In genomic region chr15:34366271-34367043, GRCh38 we compare ENCODE assay signal across 9 cellular contexts. TPM values are rescaled to one million over a fixed set of nuclear protein-coding genes. Genes with fewer than 3 reads are reported as not detected.
DNase-seq lines count a peak whose midpoint lies in the region; ATAC-seq and TF ChIP-seq lines count a peak whose summit lies in the region.
"Had no signal": no experiment of that assay in that cellular context is flagged by ENCODE, and none has a peak within 500 bp of the region (broad histone marks: within the 10 kb centered on the region; RNA-seq: fewer than 3 reads in every experiment).

No MANE protein-coding gene starts in this region.

- DNase-seq in CD8-positive, alpha-beta T cell: peak in 6 of 7 experiments; percentile 25 to 70 (median 48)
- DNase-seq in HEK293T (ENCODE audit: extremely low spot score) (peak; percentile 19), NCI-H82 (lab: John Stamatoyannopoulos, UW) (peak; percentile 83), activated T-cell treated with anti-CD3 and anti-CD28 coated beads for 1 hour (ENCODE audit: low read depth) (peak; percentile 28), epithelial cell of prostate (ENCODE audit: low read depth, low spot score) (peak; percentile 39), middle frontal gyrus (ENCODE audit: extremely low spot score, low spot score) (peak; percentile 14), GOT3 (lab: John Stamatoyannopoulos, UW) (no peak)
- peak; percentile 26 to 74 for DNase-seq in stimulated activated effector memory CD8-positive, alpha-beta T cell treated with anti-CD3 and anti-CD28 coated beads, Interleukin-12 subunit alpha, Interleukin-12 subunit beta, amount 100 ng/mL, for 72 hours (ENCODE audit: low spot score in 2 of 2)

- POLR2A ChIA-PET in CD8-positive, alpha-beta T cell (lab: Charles Lee): interaction anchor here (0.9 to 4.0 kb wide), 8 partner anchors 23 to 622 kb away, joined by 3 to 56 read pairs (median 6); partner anchors contain the start of genes EMC7, KATNBL1, NOP10 and NUTM1
- POLR2A ChIA-PET in HEK293T (lab: Yijun Ruan, JAX): interaction anchor here (0.8 to 2.9 kb wide), 11 partner anchors 9 to 154 kb away, joined by 3 to 17 read pairs (median 4); partner anchors contain the start of genes NOP10, NUTM1 and SLC12A6

- no peaks in the 10 kb centered on the region for H3K27me3 ChIP-seq in CD8-positive, alpha-beta T cell (ENCODE audit: insufficient read depth, low read length)

- H3K27ac ChIP-seq in CD8-positive, alpha-beta T cell (ENCODE audit: low read depth, low read length): peak overlapping the region; percentile 47
- H3K27ac ChIP-seq in epithelial cell of prostate: peak overlapping the region; percentile 95

- peak overlapping the region; percentile 98 for H3K4me3 Mint-ChIP-seq in CD8-positive, alpha-beta T cell
- peak overlapping the region; percentile 85 for H3K4me3 Mint-ChIP-seq in stimulated activated effector memory CD8-positive, alpha-beta T cell treated with anti-CD3 and anti-CD28 coated beads, Interleukin-12 subunit alpha, Interleukin-12 subunit beta, amount 100 ng/mL, for 72 hours

- no peaks in the 10 kb centered on the region for H3K27me3 Mint-ChIP-seq in CD8-positive, alpha-beta T cell (ENCODE audit: low read depth)

- TF ChIP-seq CTCF in CD8-positive, alpha-beta T cell (IDR thresholded peaks at IDR 0.05): no peak

- peaks cover 21% of the 10 kb centered on the region for H3K4me1 ChIP-seq in CD8-positive, alpha-beta T cell (ENCODE audit: insufficient read depth, low read length)

- no peaks in the 10 kb centered on the region for H3K9me3 Mint-ChIP-seq in CD8-positive, alpha-beta T cell
- no peaks in the 10 kb centered on the region for H3K9me3 Mint-ChIP-seq in stimulated activated effector memory CD8-positive, alpha-beta T cell treated with anti-CD3 and anti-CD28 coated beads, Interleukin-12 subunit alpha, Interleukin-12 subunit beta, amount 100 ng/mL, for 72 hours

- ATAC-seq in CD8-positive, alpha-beta T cell: peak; percentile 5
- ATAC-seq in stimulated activated effector memory CD8-positive, alpha-beta T cell treated with anti-CD3 and anti-CD28 coated beads, Interleukin-12 subunit alpha, Interleukin-12 subunit beta, amount 100 ng/mL, for 72 hours: peak; percentile 14

- peaks cover 29% of the 10 kb centered on the region for H3K4me1 Mint-ChIP-seq in CD8-positive, alpha-beta T cell (ENCODE audit: low read depth)
- H3K4me1 Mint-ChIP-seq in stimulated activated effector memory CD8-positive, alpha-beta T cell treated with anti-CD3 and anti-CD28 coated beads, Interleukin-12 subunit alpha, Interleukin-12 subunit beta, amount 100 ng/mL, for 72 hours: peaks cover 48% of the 10 kb centered on the region

- peak overlapping the region; percentile 85 for H3K27ac Mint-ChIP-seq in CD8-positive, alpha-beta T cell
- H3K27ac Mint-ChIP-seq in stimulated activated effector memory CD8-positive, alpha-beta T cell treated with anti-CD3 and anti-CD28 coated beads, Interleukin-12 subunit alpha, Interleukin-12 subunit beta, amount 100 ng/mL, for 72 hours: peak overlapping the region; percentile 92

- intact Hi-C loops in CD8-positive, alpha-beta T cell (cut with DNase I, micrococcal nuclease): loop anchor here (1.0 to 10.0 kb wide), 11 partner anchors 23 to 618 kb away; partner anchors contain the start of genes AVEN (in 2 of the 2), EMC7 (in 2 of the 2), NOP10 (in 2 of the 2) and NUTM1 (in 2 of the 2)

- CTCF ChIA-PET in CD8-positive, alpha-beta T cell (lab: Charles Lee): interaction anchor here (0.7 to 3.8 kb wide), 26 partner anchors 8 to 622 kb away, joined by 3 to 62 read pairs (median 6); partner anchors contain the start of genes EMC4, KATNBL1, NOP10 and NUTM1
- CTCF ChIA-PET in HEK293T (lab: Yijun Ruan, JAX): interaction anchor here (0.7 to 1.7 kb wide), 3 partner anchors 12 to 305 kb away, joined by 3 to 6 read pairs (median 3); no protein-coding TSS in a partner anchor

- no peaks in the 10 kb centered on the region for H3K9me3 ChIP-seq in CD8-positive, alpha-beta T cell (ENCODE audit: low read length)

- H3K36me3 ChIP-seq in CD8-positive, alpha-beta T cell (ENCODE audit: insufficient read depth, low read length): peaks cover 7% of the 10 kb centered on the region

- H3K4me3 ChIP-seq in CD8-positive, alpha-beta T cell (ENCODE audit: low read depth, low read length): peak overlapping the region; percentile 91

- peaks cover 24% of the 10 kb centered on the region for H3K36me3 Mint-ChIP-seq in CD8-positive, alpha-beta T cell
- H3K36me3 Mint-ChIP-seq in stimulated activated effector memory CD8-positive, alpha-beta T cell treated with anti-CD3 and anti-CD28 coated beads, Interleukin-12 subunit alpha, Interleukin-12 subunit beta, amount 100 ng/mL, for 72 hours: peaks cover 47% of the 10 kb centered on the region

TF ChIP-seq in HEK293T, 16 proteins besides CTCF, POLR2A, EP300 and RAD21:
- TF ChIP-seq ZNF384 (IDR thresholded peaks at IDR 0.05) (no peak), L3MBTL2 (conservative IDR thresholded peaks at IDR 0.05) (peak; percentile 30; the same call in 1 of the 2 replicates)
TF ChIP-seq in HEK293T: peak in this region for 1.

RNA-seq across cellular contexts. Expression of gene LPCAT4, which starts 0.5 kb away (rescaled TPM):
- 10 to 100 TPM; 30.9 to 36.3 TPM for total RNA-seq in CD8-positive, alpha-beta T cell

RNA-seq across cellular contexts. Expression of gene NUTM1, which starts 23.3 kb away (rescaled TPM):
- not detected for total RNA-seq in CD8-positive, alpha-beta T cell
- total RNA-seq: T-helper 2 cell treated with Interferon-gamma antibody and Interleukin-4, amounts not matched to agents 100 ng/mL and 5 ng/mL, for 36 hours had no signal

RNA-seq across cellular contexts. Expression of gene NOP10, which starts 23.5 kb away (rescaled TPM):
- 10 to 100 TPM; 36.6 to 40.1 TPM for total RNA-seq in CD8-positive, alpha-beta T cell

RNA-seq across cellular contexts. Expression of gene SLC12A6, which starts 28.9 kb away (rescaled TPM):
- 10 to 100 TPM; 55.7 to 60.8 TPM for total RNA-seq in CD8-positive, alpha-beta T cell
